Comparison of ENCODE assay signal across 8 cellular contexts in the genomic region with DNA sequence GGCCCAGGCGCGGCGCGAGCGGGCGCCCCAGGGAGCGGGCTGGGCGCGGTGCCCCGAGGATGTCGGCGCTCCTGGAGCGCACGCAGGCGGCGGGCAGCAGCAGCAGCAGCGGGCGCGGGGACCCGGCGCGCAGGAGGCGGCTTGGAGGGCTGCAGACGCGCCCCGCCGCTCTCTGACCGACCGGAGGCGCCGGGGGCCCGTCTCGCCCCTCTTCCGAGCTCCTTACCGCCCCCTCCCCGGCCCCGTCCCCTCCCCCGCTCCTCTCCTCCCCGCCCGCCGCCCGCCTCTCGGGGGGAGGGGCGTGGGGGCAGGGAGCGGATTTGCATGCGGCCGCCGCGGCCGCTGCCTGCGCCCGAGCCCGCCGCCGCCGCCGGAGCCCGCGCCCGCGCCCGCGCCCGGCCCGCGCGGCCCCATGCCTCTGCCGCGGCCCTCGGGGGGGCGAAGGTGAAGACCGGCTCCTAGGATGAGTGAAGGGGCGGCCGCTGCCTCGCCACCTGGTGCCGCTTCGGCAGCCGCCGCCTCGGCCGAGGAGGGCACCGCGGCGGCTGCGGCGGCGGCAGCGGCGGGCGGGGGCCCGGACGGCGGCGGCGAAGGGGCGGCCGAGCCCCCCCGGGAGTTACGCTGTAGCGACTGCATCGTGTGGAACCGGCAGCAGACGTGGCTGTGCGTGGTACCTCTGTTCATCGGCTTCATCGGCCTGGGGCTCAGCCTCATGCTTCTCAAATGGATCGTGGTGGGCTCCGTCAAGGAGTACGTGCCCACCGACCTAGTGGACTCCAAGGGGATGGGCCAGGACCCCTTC. TPM values are rescaled to one million over a fixed set of nuclear protein-coding genes. Genes with fewer than 3 reads are reported as not detected.
DNase-seq lines count a peak whose midpoint lies in the region; ATAC-seq, FAIRE-seq and TF ChIP-seq lines count a peak whose summit lies in the region.

A gene (plus strand): TSS at position 317 of the 802 bp plus-strand sequence.

- H3K56ac ChIP-seq in H1 (replicated peaks; ENCODE audit: insufficient read length, low read depth, low read length): no peak within 1 kb of the TSS

- 0 out of 2 replicates have a peak within 1 kb of the TSS, but pooled peaks have one; percentile 57 for H2BK20ac ChIP-seq in H1 (ENCODE audit: low read length)

- H2BK15ac ChIP-seq in H1 (ENCODE audit: low read length) (peak within 1 kb of the TSS; percentile 83; the same call in 1 of the 2 replicates), neuronal stem cell (ENCODE audit: low read length) (no peak within 1 kb of the TSS)

- peak within 1 kb of the TSS; percentile 2 for H3K4ac ChIP-seq in H1 (replicated peaks; ENCODE audit: insufficient read length, low read depth, low read length)
- peak within 1 kb of the TSS; percentile 26 for H3K4ac ChIP-seq in neuronal stem cell (ENCODE audit: low read length)

- H3K27ac ChIP-seq in H1 (ENCODE audit: low read depth, low read length): no peak within 1 kb of the TSS
- no peak within 1 kb of the TSS for H3K27ac ChIP-seq in neuronal stem cell (replicated peaks; ENCODE audit: low read length)

- TF ChIP-seq RAD21 in H1 (IDR thresholded peaks at IDR 0.05 in 1 of 2, conservative IDR thresholded peaks at IDR 0.05 in 1 of 2; ENCODE audit: low read depth in 2 of 2, low read length in 2 of 2): no peak

- H3K4me1 ChIP-seq in H1 (replicated peaks in 1 of 4; ENCODE audit: control insufficient read depth in 3 of 4, insufficient read depth in 4 of 4, low read length in 3 of 4) (peaks cover 5 to 9% (median 6%) of the 10 kb centered on the region in 4 experiments; a peak in 6 of 7 replicates), neuronal stem cell (ENCODE audit: control insufficient read depth in 2 of 2, insufficient read depth in 1 of 2, low read depth in 1 of 2, low read length in 2 of 2) (peaks cover 2 to 3% of the 10 kb centered on the region in 2 donors)

- H3K4me2 ChIP-seq in H1 (ENCODE audit: insufficient read depth in 1 of 2, low read depth in 2 of 2, low read length in 2 of 2) (peak within 1 kb of the TSS; percentile 87 to 90), neuronal stem cell (ENCODE audit: insufficient read depth, low read length, poor library complexity, severe bottlenecking) (peak within 1 kb of the TSS; percentile 78)

- no peaks in the 10 kb centered on the region for H3K36me3 ChIP-seq in H1 (ENCODE audit: control insufficient read depth in 2 of 4, insufficient read depth in 4 of 4, low read length in 3 of 4)
- H3K36me3 ChIP-seq in neuronal stem cell (replicated peaks in 1 of 2; ENCODE audit: control insufficient read depth in 2 of 2, insufficient read depth in 2 of 2, low read length in 2 of 2): no peaks in the 10 kb centered on the region

- peak within 1 kb of the TSS; percentile 14 for H4K91ac ChIP-seq in H1 (replicated peaks; ENCODE audit: insufficient read length, low read length)
- H4K91ac ChIP-seq in neuronal stem cell (ENCODE audit: low read depth, low read length, poor library complexity): no peak within 1 kb of the TSS

- TF ChIP-seq POLR2A in H1 (IDR thresholded peaks at IDR 0.05; ENCODE audit: control extremely low read depth in 1 of 2, low read depth in 2 of 2, low read length in 2 of 2): no peak

- H3K14ac ChIP-seq in H1 (ENCODE audit: insufficient read length) (no peak within 1 kb of the TSS), neuronal stem cell (ENCODE audit: low read length) (peak within 1 kb of the TSS; percentile 3)

- H4K5ac ChIP-seq in H1 (ENCODE audit: insufficient read length, low read depth, low read length): no peak within 1 kb of the TSS

- H3K79me1 ChIP-seq in H1 (ENCODE audit: low read depth, low read length) (no peaks in the 10 kb centered on the region), neuronal stem cell (ENCODE audit: low read depth, low read length) (no peaks in the 10 kb centered on the region)

- peaks cover 0 to 22% of the 10 kb centered on the region in 2 experiments; a peak in 1 of 4 replicates for H3K79me2 ChIP-seq in H1 (ENCODE audit: control insufficient read depth in 1 of 2, insufficient read depth in 2 of 2, low read length in 2 of 2)

- CTCF ChIA-PET in H1 (lab: Charles Lee; ENCODE audit: partially characterized antibody): interaction anchor here (0.8 to 1.8 kb wide), 2 partner anchors 14 to 26 kb away, joined by 3 to 4 read pairs; no protein-coding TSS in a partner anchor

- H3K27me3 ChIP-seq in H1 (replicated peaks in 1 of 4; ENCODE audit: control insufficient read depth in 3 of 4, extremely low read depth in 1 of 4, insufficient read depth in 3 of 4, low read length in 3 of 4): peaks cover 1 to 22% (median 17%) of the 10 kb centered on the region in 4 experiments
- H3K27me3 ChIP-seq in neuronal stem cell (ENCODE audit: control insufficient read depth in 3 of 3, insufficient read depth in 3 of 3, low read depth in 1 of 3, low read length in 3 of 3): peaks cover 0 to 52% (median 20%) of the 10 kb centered on the region in 3 experiments

- H3K23me2 ChIP-seq in H1 (ENCODE audit: low read depth, low read length): peaks cover 20% of the 10 kb centered on the region

- peak; percentile 44 for DNase-seq in DMS53 treated with DMSO at 0.1 percent for 48 hours (lab: John Stamatoyannopoulos, UW; ENCODE audit: unreplicated experiment)
- peak in 1 of 2 experiments; percentile 54 for DNase-seq in H1 (ENCODE audit: low read depth in 1 of 2, low spot score in 2 of 2)
- peak; percentile 56 for DNase-seq in neuronal stem cell (ENCODE audit: low spot score)
- no peak for DNase-seq in RCC 7860 (ENCODE audit: low spot score)
- no peak for DNase-seq in MV-4-11 (lab: John Stamatoyannopoulos, UW)
- DNase-seq in NCI-H187 treated with DMSO at 0.1 percent for 48 hours (lab: John Stamatoyannopoulos, UW): no peak

- H2BK12ac ChIP-seq in H1 (ENCODE audit: low read depth, low read length): peak within 1 kb of the TSS; percentile 93; the same call in 1 of the 2 replicates
- peak within 1 kb of the TSS; percentile 92 for H2BK12ac ChIP-seq in neuronal stem cell (ENCODE audit: low read length)

- peaks cover 0 to 2% of the 10 kb centered on the region in 2 experiments for H4K20me1 ChIP-seq in H1 (replicated peaks in 1 of 2; ENCODE audit: control insufficient read depth in 1 of 2, insufficient read depth in 2 of 2, low read length in 2 of 2)

- no peak for FAIRE-seq in H1 (lab: Jason Lieb, UNC)
- no peak for FAIRE-seq in RCC 7860 (lab: Jason Lieb, UNC)

- H2AK5ac ChIP-seq in H1 (ENCODE audit: low read depth, low read length): no peak within 1 kb of the TSS
- peak within 1 kb of the TSS; percentile 82 for H2AK5ac ChIP-seq in neuronal stem cell (ENCODE audit: low read depth, low read length)

- no peak for TF ChIP-seq CTCF in H1 (IDR thresholded peaks at IDR 0.05; ENCODE audit: control extremely low read depth in 1 of 3, insufficient read depth in 1 of 3, low read depth in 1 of 3, low read length in 3 of 3)

- ATAC-seq in HG02938 (IDR thresholded peaks at IDR 0.05; ENCODE audit: unreplicated experiment) (peak; percentile 15), GM18519 (IDR thresholded peaks at IDR 0.05; ENCODE audit: low FRiP score, unreplicated experiment) (no peak)

- H3K4me3 ChIP-seq in H1 (ENCODE audit: extremely low read depth in 1 of 4, insufficient read depth in 2 of 4, low read depth in 3 of 4, low read length in 4 of 4) (peak within 1 kb of the TSS; percentile 58 to 72 (median 67)), neuronal stem cell (ENCODE audit: low read length in 2 of 2) (peak within 1 kb of the TSS; percentile 71 to 92)

- H3K23ac ChIP-seq in H1 (ENCODE audit: insufficient read length) (no peak within 1 kb of the TSS), neuronal stem cell (ENCODE audit: low read depth, low read length, poor library complexity) (peak within 1 kb of the TSS; percentile 76)

- H3K9ac ChIP-seq in H1 (replicated peaks in 1 of 4; ENCODE audit: extremely low read depth in 1 of 4, low read depth in 3 of 4, low read length in 3 of 4): peak within 1 kb of the TSS; percentile 29 to 55 (median 40); a peak in 6 of 7 replicates
- H3K9ac ChIP-seq in neuronal stem cell (ENCODE audit: low read depth, low read length, poor library complexity): peak within 1 kb of the TSS; percentile 71

- H2BK120ac ChIP-seq in H1 (replicated peaks; ENCODE audit: low read depth, low read length): no peak within 1 kb of the TSS
- peak within 1 kb of the TSS; percentile 22 for H2BK120ac ChIP-seq in neuronal stem cell (ENCODE audit: low read depth, low read length)

- POLR2A ChIA-PET in H1 (lab: Charles Lee; ENCODE audit: partially characterized antibody): no interaction called here

- H2AFZ ChIP-seq in H1 (ENCODE audit: low read length): peak within 1 kb of the TSS; percentile 81; the same call in 1 of the 2 replicates
- H2AFZ ChIP-seq in neuronal stem cell (ENCODE audit: low read length): peak within 1 kb of the TSS; percentile 97

- H3K9me3 ChIP-seq in H1 (ENCODE audit: insufficient read depth in 2 of 2, low read depth in 1 of 2, low read length in 1 of 2) (no peaks in the 10 kb centered on the region), neuronal stem cell (replicated peaks in 1 of 2; ENCODE audit: control insufficient read depth in 2 of 2, insufficient read depth in 1 of 2, low read depth in 1 of 2, low read length in 2 of 2) (no peaks in the 10 kb centered on the region)

- H4K8ac ChIP-seq in H1 (ENCODE audit: extremely low read depth, insufficient read depth, low read length): peak within 1 kb of the TSS; percentile 60; the same call in 1 of the 2 replicates
- no peak within 1 kb of the TSS for H4K8ac ChIP-seq in neuronal stem cell (ENCODE audit: low read depth, low read length)

- 2% methylated on average over 58 of the region's 110 CpGs; no CpG with 5 or more reads in 1 of the 2 experiments for WGBS in H1 (ENCODE audit: extremely low coverage in 1 of 2, insufficient coverage in 1 of 2, insufficient read length in 1 of 2, insufficient replicate concordance in 2 of 2, low coverage in 1 of 2, low lambda C conversion rate in 2 of 2, missing lambda C conversion rate in 1 of 2), 2 experiments
- WGBS in neuronal stem cell (ENCODE audit: extremely low coverage in 2 of 2, insufficient read length in 2 of 2, insufficient replicate concordance in 1 of 2), 2 donors: no CpG with 5 or more reads among the region's 110 CpGs

- no peak for TF ChIP-seq EP300 in H1 (IDR thresholded peaks at IDR 0.05; ENCODE audit: borderline replicate concordance in 1 of 2, low read depth in 2 of 2, low read length in 2 of 2)

- H2BK5ac ChIP-seq in H1 (ENCODE audit: low read depth, low read length) (no peak within 1 kb of the TSS), neuronal stem cell (ENCODE audit: low read length) (no peak within 1 kb of the TSS)

- H3K18ac ChIP-seq in H1 (ENCODE audit: extremely low read depth, low read length) (peak within 1 kb of the TSS; percentile 81), neuronal stem cell (ENCODE audit: low read length) (peak within 1 kb of the TSS; percentile 78)

RNA-seq across cellular contexts. Expression of the gene that starts here (rescaled TPM):
- 4.3 and 5.0 TPM in 2 replicates for total RNA-seq in H1 (2021; fragmentation: NEBNext Ultra II Directional; extraction: Animal tissue kit (Norgen Biotek cat#: 25700))
- 4.2 and 6.0 TPM in 2 replicates for polyA plus RNA-seq in H1 (2011; rRNA removed)
- polyA plus RNA-seq in H1 (2011; cell fraction: cytosol; rRNA removed): 2.4 TPM
- polyA plus RNA-seq in H1 (2011; cell fraction: nucleus; rRNA removed): 12.3 TPM
- 2.5 to 3.3 TPM (median 3.2 TPM) in 4 replicates for polyA plus RNA-seq in H1 (2012, experiment 1 of 2)
- polyA plus RNA-seq in H1 (2012, experiment 2 of 2): 1.1 TPM
- 2.6 TPM for polyA plus RNA-seq in H1 (2013, experiment 1 of 2)
- 2.7 TPM for polyA plus RNA-seq in H1 (2013, experiment 2 of 2)
- polyA minus RNA-seq in H1 (2011; rRNA and poly(A)+ RNA removed): 8.0 and 10.3 TPM in 2 replicates
- 4.4 TPM for polyA minus RNA-seq in H1 (2011; cell fraction: cytosol; rRNA and poly(A)+ RNA removed)
- polyA minus RNA-seq in H1 (2011; cell fraction: nucleus; rRNA and poly(A)+ RNA removed): 77.4 TPM
- 2.5 TPM for polyA plus RNA-seq in neuronal stem cell (2013, experiment 1 of 2)
- 2.5 TPM for polyA plus RNA-seq in neuronal stem cell (2013, experiment 2 of 2)

Comparison
In these comparisons a context has a peak if more than half of its experiments do, and no peak if none do; other contexts are left out.
1. DNase-seq: peak in DMS53 treated with DMSO at 0.1 percent for 48 hours (single experiment) and neuronal stem cell (single experiment); none in RCC 7860 (single experiment), MV-4-11 (single experiment) and NCI-H187 treated with DMSO at 0.1 percent for 48 hours (single experiment).